In genomic region chr7:157601530-157601929, GRCh38 we compare ENCODE assay signal across 12 cellular contexts.
"Had no signal": no experiment of that assay in that cellular context is flagged by ENCODE, and none has a peak within 500 bp of the region (broad histone marks: within the 10 kb centered on the region; RNA-seq: fewer than 3 reads in every experiment).

No MANE protein-coding gene starts in this region.

- DNase-seq: activated CD4-positive, alpha-beta memory T cell treated with anti-CD3 and anti-CD28 coated beads for 36 hours; activated CD4-positive, CD25-positive, alpha-beta regulatory T cell treated with anti-CD3 and anti-CD28 coated beads, Interleukin-2, amount 50 U/mL, for 72 hours; activated gamma-delta T cell; activated T-cell treated with anti-CD3 and anti-CD28 coated beads, Interleukin-2, amount 50 U/mL, for 48 hours; central memory CD4-positive, alpha-beta T cell; right cardiac atrium; stimulated activated naive CD4-positive, alpha-beta T cell; SW 1271; testis had no signal

- H3K27ac ChIP-seq: neural progenitor cell, parathyroid adenoma, SJSA1, testis had no signal

- H3K9me3 ChIP-seq: SJSA1, testis had no signal

- H3K4me2 ChIP-seq: neural progenitor cell had no signal

- H2AFZ ChIP-seq: neural progenitor cell, parathyroid adenoma had no signal

- H3K4me3 ChIP-seq: neural progenitor cell, SJSA1, testis had no signal

- H3K27me3 ChIP-seq: SJSA1, testis had no signal

- H3K36me3 ChIP-seq: neural progenitor cell, SJSA1 had no signal

- H3K9ac ChIP-seq: neural progenitor cell, parathyroid adenoma had no signal

- H3K4me1 ChIP-seq: neural progenitor cell, parathyroid adenoma, SJSA1, testis had no signal

- H3K79me2 ChIP-seq: parathyroid adenoma had no signal

- ATAC-seq: right cardiac atrium had no signal
